Comparison of ENCODE assay signal across 2 cellular contexts in genomic region chr17:39168503-39168902, GRCh38.
TF ChIP-seq lines count a peak whose summit lies in the region.

No MANE protein-coding gene starts in this region.

TF ChIP-seq in K562, 482 proteins besides CTCF, POLR2A, EP300 and RAD21:
- TF ChIP-seq ASH1L (IDR thresholded peaks at IDR 0.05; ENCODE audit: borderline replicate concordance, low read depth, partially characterized antibody), result peak; percentile 67
- 0 out of 2 replicates have a peak, but pooled peaks have one; percentile 7 for TF ChIP-seq C11orf30 (IDR thresholded peaks at IDR 0.05; ENCODE audit: low read depth)
- peak; percentile 52; the same call in 1 of the 2 replicates for TF ChIP-seq MBD2 (IDR thresholded peaks at IDR 0.05; ENCODE audit: borderline replicate concordance, low read depth)
- TF ChIP-seq ZNF316 (IDR thresholded peaks at IDR 0.05), result peak; percentile 69
- TF ChIP-seq KDM1A (IDR thresholded peaks at IDR 0.05), result peak in 1 of 2 experiments; percentile 25; a peak in 1 of 4 replicates
- peak; percentile 69 for TF ChIP-seq CC2D1A (IDR thresholded peaks at IDR 0.05)
- TF ChIP-seq MAFG (tag; conservative IDR thresholded peaks at IDR 0.05), result 0 out of 2 replicates have a peak, but pooled peaks have one; percentile 9

TF ChIP-seq in HepG2, 621 proteins besides CTCF, POLR2A, EP300 and RAD21:
- TF ChIP-seq MAFK (conservative IDR thresholded peaks at IDR 0.05 in 1 of 2, IDR thresholded peaks at IDR 0.05 in 1 of 2; ENCODE audit: low read length in 2 of 2), result peak in 1 of 2 experiments; percentile 13; a peak in 1 of 4 replicates
- TF ChIP-seq MAFF (IDR thresholded peaks at IDR 0.05; ENCODE audit: low read depth, low read length), result 0 out of 2 replicates have a peak, but pooled peaks have one; percentile 2
- TF ChIP-seq NFYB (CRISPR knock-in tag; IDR thresholded peaks at IDR 0.05), result peak; percentile 50; the same call in 1 of the 2 replicates
- TF ChIP-seq NFYC (CRISPR knock-in tag; IDR thresholded peaks at IDR 0.05), result peak; percentile 59; the same call in 1 of the 2 replicates
